ENCODE assay signal across 12 cellular contexts in genomic region chrX:10548681-10549080, GRCh38.
DNase-seq lines count a peak whose midpoint lies in the region; ATAC-seq and TF ChIP-seq lines count a peak whose summit lies in the region.
"Had no signal": no experiment of that assay in that cellular context is flagged by ENCODE, and none has a peak within 500 bp of the region (broad histone marks: within the 10 kb centered on the region; RNA-seq: fewer than 3 reads in every experiment).

No MANE protein-coding gene starts in this region.

- CTCF ChIA-PET in PC-3 (lab: Charles Lee), result no interaction called here
- CTCF ChIA-PET in PC-9 (lab: Charles Lee), result no interaction called here

- no peaks in the 10 kb centered on the region for H3K9me2 ChIP-seq in PC-3 (replicated peaks; ENCODE audit: low read length)
- H3K9me2 ChIP-seq in PC-9 (ENCODE audit: insufficient read depth), result no peaks in the 10 kb centered on the region

- no peaks in the 10 kb centered on the region for H4K20me1 ChIP-seq in PC-3 (ENCODE audit: low read length)
- H4K20me1 ChIP-seq in PC-9 (ENCODE audit: insufficient read depth), result no peaks in the 10 kb centered on the region

- DNase-seq in ELR (ENCODE audit: low read depth), result peak; percentile 25
- peak; percentile 22 for DNase-seq in PC-3
- peak; percentile 16 for DNase-seq in adipocyte (ENCODE audit: low read depth)
- peak; percentile 23 for DNase-seq in iris pigment epithelial cell (ENCODE audit: low read depth)
- no peak for DNase-seq in PC-9
- no peak for DNase-seq in NCI-H82 (lab: John Stamatoyannopoulos, UW)
- DNase-seq: CD4-positive, alpha-beta memory T cell; DMS79; HCEC 1CT had no signal

- H3K4me3 ChIP-seq in PC-3 (ENCODE audit: low read length), result no peak overlapping the region
- no peak overlapping the region for H3K4me3 ChIP-seq in adipocyte (ENCODE audit: low read length)
- H3K4me3 ChIP-seq in PC-9, result no peak overlapping the region

- intact Hi-C loops in PC-3 (cut with micrococcal nuclease), result loop anchor here (2.0 kb wide), 1 partner anchor 16 kb away; no protein-coding TSS in a partner anchor
- intact Hi-C loops in PC-9 (cut with micrococcal nuclease; ENCODE audit: unreplicated experiment), result no loop called here

- H3F3A ChIP-seq in PC-3 (ENCODE audit: low read length, unreplicated experiment) (peaks cover 3% of the 10 kb centered on the region), PC-9 (ENCODE audit: insufficient read depth, low read depth) (no peaks in the 10 kb centered on the region)

- peak overlapping the region; percentile 90 for H3K27ac ChIP-seq in PC-3 (ENCODE audit: low read length)
- H3K27ac ChIP-seq in PC-9, result no peak overlapping the region

- peak overlapping the region; percentile 36; the same call in 1 of the 2 replicates for H3K9ac ChIP-seq in PC-3 (ENCODE audit: low read length)
- H3K9ac ChIP-seq in adipocyte (ENCODE audit: low read length), result no peak overlapping the region

- BruUV-seq in PC-3 (replicated peaks; lab: Mats Ljungman, UMichigan), result no TSS peak
- no TSS peak for BruUV-seq in PC-9 (replicated peaks; lab: Mats Ljungman, UMichigan)

- H3K27me3 ChIP-seq in PC-3 (ENCODE audit: low read length), result no peaks in the 10 kb centered on the region
- H3K27me3 ChIP-seq in adipocyte (replicated peaks; ENCODE audit: control insufficient read depth, insufficient read depth, low read length), result no peaks in the 10 kb centered on the region
- H3K27me3 ChIP-seq in PC-9 (ENCODE audit: insufficient read depth, low read depth), result no peaks in the 10 kb centered on the region
- H3K27me3 ChIP-seq: BE2C had no signal

- TF ChIP-seq CTCF in PC-3 (conservative IDR thresholded peaks at IDR 0.05; ENCODE audit: low read depth, low read length) (no peak), PC-9 (conservative IDR thresholded peaks at IDR 0.05) (no peak)

- H2AFZ ChIP-seq in PC-3 (ENCODE audit: low read length), result no peak overlapping the region
- no peak overlapping the region for H2AFZ ChIP-seq in PC-9

- H3K9me3 ChIP-seq in PC-3 (ENCODE audit: low read length) (no peaks in the 10 kb centered on the region), adipocyte (ENCODE audit: control insufficient read depth, low read length) (no peaks in the 10 kb centered on the region), PC-9 (ENCODE audit: insufficient read depth, low read depth) (no peaks in the 10 kb centered on the region)
- H3K9me3 ChIP-seq: BE2C had no signal

- H3K4me2 ChIP-seq in PC-3 (ENCODE audit: low read length), result peak overlapping the region; percentile 56
- no peak overlapping the region for H3K4me2 ChIP-seq in PC-9

- H3K79me2 ChIP-seq in PC-3 (ENCODE audit: low read length) (peaks cover 20% of the 10 kb centered on the region; the same call in 1 of the 2 replicates), PC-9 (ENCODE audit: low read depth) (no peaks in the 10 kb centered on the region)

- H3K4me1 ChIP-seq in PC-3 (ENCODE audit: insufficient read depth, low read length) (peaks cover 21% of the 10 kb centered on the region), adipocyte (ENCODE audit: control insufficient read depth, insufficient read depth, low read length) (no peaks in the 10 kb centered on the region), PC-9 (replicated peaks; ENCODE audit: insufficient read depth) (no peaks in the 10 kb centered on the region)

- H3K36me3 ChIP-seq in PC-3 (ENCODE audit: low read depth, low read length) (no peaks in the 10 kb centered on the region), adipocyte (ENCODE audit: control insufficient read depth, insufficient read depth, low read length, severe bottlenecking) (no peaks in the 10 kb centered on the region), PC-9 (ENCODE audit: low read depth) (no peaks in the 10 kb centered on the region)
- H3K36me3 ChIP-seq: BE2C had no signal

- POLR2A ChIA-PET in PC-3 (lab: Charles Lee; ENCODE audit: unreplicated experiment) (interaction anchor here (0.7 kb wide), 1 partner anchor 601 kb away, joined by 7 read pairs; no protein-coding TSS in a partner anchor), PC-9 (lab: Charles Lee; ENCODE audit: unreplicated experiment) (no interaction called here)

- ATAC-seq in PC-3 (peak; percentile 33), HG03342 (IDR thresholded peaks at IDR 0.05; ENCODE audit: unreplicated experiment) (no peak), HG03432 (IDR thresholded peaks at IDR 0.05; ENCODE audit: unreplicated experiment) (no peak)

Comparison
In these comparisons a context has a peak if more than half of its experiments do, and no peak if none do; other contexts are left out.
1. DNase-seq: peak in ELR (single experiment), PC-3 (single experiment), adipocyte (single experiment) and iris pigment epithelial cell (single experiment); none in PC-9 (0 of 2) and NCI-H82 (single experiment).